14 cellular contexts compared by ENCODE assay signal in the genomic region with DNA sequence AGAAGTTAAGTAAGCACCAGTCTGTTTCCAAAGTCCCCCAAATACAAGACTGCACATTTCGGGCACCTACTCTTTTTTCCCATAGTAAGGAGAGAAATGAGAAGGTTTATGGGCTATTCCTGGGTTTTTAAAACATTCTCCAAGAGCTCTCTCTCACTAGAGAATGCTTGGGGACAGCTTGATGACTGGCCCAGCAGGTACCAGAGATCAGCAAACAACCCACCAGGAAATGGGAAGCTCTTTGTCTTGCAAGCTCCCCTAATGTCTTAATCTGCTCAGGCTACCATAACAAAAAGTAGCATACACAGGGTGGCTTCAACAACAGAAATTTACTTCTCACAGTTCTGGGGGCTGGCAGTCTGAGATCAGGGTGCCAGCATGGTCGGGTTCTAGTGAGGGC. TPM values are rescaled to one million over a fixed set of nuclear protein-coding genes. Genes with fewer than 3 reads are reported as not detected.
DNase-seq lines count a peak whose midpoint lies in the region; ATAC-seq and TF ChIP-seq lines count a peak whose summit lies in the region.
"Had no signal": no experiment of that assay in that cellular context is flagged by ENCODE, and none has a peak within 500 bp of the region (broad histone marks: within the 10 kb centered on the region; RNA-seq: fewer than 3 reads in every experiment).

No MANE protein-coding gene starts in this region.

- H3K9me3 Mint-ChIP-seq in H9 (peaks cover 0 to 7% of the 10 kb centered on the region in 2 experiments; a peak in 4 of 5 replicates), WTC11 (peaks cover 15% of the 10 kb centered on the region)
- H3K9me3 Mint-ChIP-seq: CD4-positive, CD25-positive, alpha-beta regulatory T cell; CD8-positive, alpha-beta memory T cell had no signal

- POLR2A ChIA-PET in WTC11 (lab: Charles Lee): interaction anchor here (0.9 kb wide), 1 partner anchor 270 kb away, joined by 3 read pairs; no protein-coding TSS in a partner anchor

- no peak overlapping the region for H3K27ac ChIP-seq in H9 (ENCODE audit: insufficient read length, low read depth, low read length)
- H3K27ac ChIP-seq: GM23248 had no signal

- CTCF ChIA-PET in WTC11 (lab: Charles Lee): interaction anchor here (0.7 to 6.0 kb wide), 10 partner anchors 31 to 536 kb away, joined by 3 to 70 read pairs (median 4); a partner anchor contains a TSS

- TF ChIP-seq CTCF in H9 (conservative IDR thresholded peaks at IDR 0.05) (no peak), WTC11 (IDR thresholded peaks at IDR 0.05) (no peak)

- H3K23ac ChIP-seq in H9 (ENCODE audit: insufficient read length, low read depth, low read length): no peak overlapping the region

- 0 out of 2 replicates have a peak, but pooled peaks cover 2% of the 10 kb centered on the region for H3K4me1 ChIP-seq in H9 (ENCODE audit: insufficient read depth, low read length)

- H4K8ac ChIP-seq in H9 (replicated peaks; ENCODE audit: insufficient read length, low read depth, low read length): no peak overlapping the region

- no peaks in the 10 kb centered on the region for H3K9me3 ChIP-seq in H9 (ENCODE audit: control insufficient read depth, low read depth, low read length)
- H3K9me3 ChIP-seq: BE2C had no signal

- no peak overlapping the region for H2AFZ ChIP-seq in H9 (ENCODE audit: low read length)
- H2AFZ ChIP-seq: GM23248 had no signal

- WGBS in H9 (ENCODE audit: extremely low coverage, insufficient read length, low lambda C conversion rate): no CpG with 5 or more reads among the region's 2 CpGs

- H3K27ac Mint-ChIP-seq in H9 (no peak overlapping the region), WTC11 (no peak overlapping the region)
- H3K27ac Mint-ChIP-seq: CD4-positive, CD25-positive, alpha-beta regulatory T cell had no signal

- no peaks in the 10 kb centered on the region for H3K79me1 ChIP-seq in H9 (ENCODE audit: insufficient read depth, low read depth, low read length, poor library complexity, severe bottlenecking)

- no peak overlapping the region for H2BK5ac ChIP-seq in H9 (ENCODE audit: insufficient read length, low read length)

- H3K18ac ChIP-seq in H9 (ENCODE audit: insufficient read length, low read depth, low read length): no peak overlapping the region

- H3K4me1 Mint-ChIP-seq in H9 (peaks cover 21 to 22% of the 10 kb centered on the region in 2 experiments), WTC11 (peaks cover 27% of the 10 kb centered on the region)
- H3K4me1 Mint-ChIP-seq: CD4-positive, CD25-positive, alpha-beta regulatory T cell had no signal

- H2BK20ac ChIP-seq in H9 (ENCODE audit: low read depth, low read length, poor library complexity, severe bottlenecking): no peak overlapping the region

- H3K27me3 Mint-ChIP-seq in H9 (ENCODE audit: low read depth): peaks cover 12% of the 10 kb centered on the region; the same call in 1 of the 2 replicates
- H3K27me3 Mint-ChIP-seq in WTC11 (ENCODE audit: low read depth): peaks cover 20% of the 10 kb centered on the region; the same call in 1 of the 2 replicates
- H3K27me3 Mint-ChIP-seq: CD8-positive, alpha-beta memory T cell had no signal

- no peak overlapping the region for H3T11ph ChIP-seq in H9 (ENCODE audit: low read length)

- H2BK120ac ChIP-seq in H9 (ENCODE audit: low read depth, low read length, poor library complexity, severe bottlenecking): no peak overlapping the region

- no peak overlapping the region for H3K9ac ChIP-seq in H9 (ENCODE audit: extremely low read depth, insufficient read length, low read length)
- H3K9ac ChIP-seq: GM23248 had no signal

- no peaks in the 10 kb centered on the region for H3K27me3 ChIP-seq in H9 (ENCODE audit: insufficient read depth, low read length)
- H3K27me3 ChIP-seq: BE2C had no signal

- intact Hi-C loops in Right ventricle myocardium inferior (cut with DNase I): no loop called here

- H3K4ac ChIP-seq in H9 (ENCODE audit: low read depth, low read length): no peak overlapping the region

- peak overlapping the region; percentile 6 for H3K4me2 ChIP-seq in H9 (ENCODE audit: insufficient read depth, insufficient read length, low read length)

- no peaks in the 10 kb centered on the region for H4K20me1 ChIP-seq in H9 (ENCODE audit: control insufficient read depth, insufficient read depth, insufficient read length)

- H3K4me3 Mint-ChIP-seq in H9: peak overlapping the region in 1 of 2 experiments; percentile 23; a peak in 2 of 5 replicates
- no peak overlapping the region for H3K4me3 Mint-ChIP-seq in WTC11
- H3K4me3 Mint-ChIP-seq: CD4-positive, CD25-positive, alpha-beta regulatory T cell; CD8-positive, alpha-beta memory T cell had no signal

- no peak overlapping the region for H2BK12ac ChIP-seq in H9 (ENCODE audit: insufficient read length, low read depth, low read length)

- ATAC-seq in WTC11 (peak; percentile 42), Right ventricle myocardium inferior (no peak)

- H3K36me3 Mint-ChIP-seq in H9 (ENCODE audit: insufficient read depth in 1 of 3, low read depth in 3 of 3) (peaks cover 0 to 2% (median 0%) of the 10 kb centered on the region in 3 experiments; a peak in 2 of 7 replicates), WTC11 (peaks cover 6% of the 10 kb centered on the region; the same call in 1 of the 2 replicates)
- H3K36me3 Mint-ChIP-seq: CD4-positive, CD25-positive, alpha-beta regulatory T cell; CD8-positive, alpha-beta memory T cell had no signal

- no peak overlapping the region for H2BK15ac ChIP-seq in H9 (ENCODE audit: low read depth, low read length)

- H3K23me2 ChIP-seq in H9 (ENCODE audit: insufficient read length, low read depth, low read length, poor library complexity, severe bottlenecking): no peaks in the 10 kb centered on the region

- H4K91ac ChIP-seq in H9 (ENCODE audit: insufficient read length, low read depth, low read length): no peak overlapping the region

- DNase-seq in H9 (peak; percentile 52), NCI-H146 (lab: John Stamatoyannopoulos, UW) (peak; percentile 66), WTC11 (ENCODE audit: low spot score) (no peak), iPS-NIHi7 (ENCODE audit: extremely low spot score) (peak; percentile 35), NCI-H2107 treated with DMSO at 0.1 percent for 48 hours (lab: John Stamatoyannopoulos, UW; ENCODE audit: unreplicated experiment) (no peak), Right ventricle myocardium inferior (ENCODE audit: missing footprints) (no peak), NCI-H2029 treated with DMSO at 0.1 percent for 48 hours (lab: John Stamatoyannopoulos, UW) (no peak)
- DNase-seq: C1 segment of cervical spinal cord, COR-L47, DMS 273 treated with DMSO at 0.1 percent for 48 hours had no signal

- no peak overlapping the region for H3K56ac ChIP-seq in H9 (ENCODE audit: insufficient read length, low read depth, low read length)

- H4K5ac ChIP-seq in H9 (ENCODE audit: insufficient read length, low read depth, low read length): no peak overlapping the region

- no peak overlapping the region for H2AK5ac ChIP-seq in H9 (ENCODE audit: insufficient read length, low read length)

- H3K14ac ChIP-seq in H9 (ENCODE audit: insufficient read depth, low read length): no peak overlapping the region

- H3K79me2 ChIP-seq in H9 (ENCODE audit: insufficient read depth, low read length): no peaks in the 10 kb centered on the region

TF ChIP-seq in WTC11, 78 proteins besides CTCF, POLR2A, EP300 and RAD21 (continues in another document):
- no peak for TF ChIP-seq ZNF219 (CRISPR knock-in tag; IDR thresholded peaks at IDR 0.05; ENCODE audit: borderline replicate concordance)
- TF ChIP-seq, protein P1, sequence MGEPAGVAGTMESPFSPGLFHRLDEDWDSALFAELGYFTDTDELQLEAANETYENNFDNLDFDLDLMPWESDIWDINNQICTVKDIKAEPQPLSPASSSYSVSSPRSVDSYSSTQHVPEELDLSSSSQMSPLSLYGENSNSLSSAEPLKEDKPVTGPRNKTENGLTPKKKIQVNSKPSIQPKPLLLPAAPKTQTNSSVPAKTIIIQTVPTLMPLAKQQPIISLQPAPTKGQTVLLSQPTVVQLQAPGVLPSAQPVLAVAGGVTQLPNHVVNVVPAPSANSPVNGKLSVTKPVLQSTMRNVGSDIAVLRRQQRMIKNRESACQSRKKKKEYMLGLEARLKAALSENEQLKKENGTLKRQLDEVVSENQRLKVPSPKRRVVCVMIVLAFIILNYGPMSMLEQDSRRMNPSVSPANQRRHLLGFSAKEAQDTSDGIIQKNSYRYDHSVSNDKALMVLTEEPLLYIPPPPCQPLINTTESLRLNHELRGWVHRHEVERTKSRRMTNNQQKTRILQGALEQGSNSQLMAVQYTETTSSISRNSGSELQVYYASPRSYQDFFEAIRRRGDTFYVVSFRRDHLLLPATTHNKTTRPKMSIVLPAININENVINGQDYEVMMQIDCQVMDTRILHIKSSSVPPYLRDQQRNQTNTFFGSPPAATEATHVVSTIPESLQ (CRISPR knock-in tag; IDR thresholded peaks at IDR 0.05): no peak
- no peak for TF ChIP-seq ATF2 (CRISPR knock-in tag; IDR thresholded peaks at IDR 0.05; ENCODE audit: borderline replicate concordance, low read depth)
- TF ChIP-seq ZNF232 (CRISPR knock-in tag; IDR thresholded peaks at IDR 0.05): no peak
- TF ChIP-seq JUN (CRISPR knock-in tag; IDR thresholded peaks at IDR 0.05): no peak
- TF ChIP-seq, protein P2, sequence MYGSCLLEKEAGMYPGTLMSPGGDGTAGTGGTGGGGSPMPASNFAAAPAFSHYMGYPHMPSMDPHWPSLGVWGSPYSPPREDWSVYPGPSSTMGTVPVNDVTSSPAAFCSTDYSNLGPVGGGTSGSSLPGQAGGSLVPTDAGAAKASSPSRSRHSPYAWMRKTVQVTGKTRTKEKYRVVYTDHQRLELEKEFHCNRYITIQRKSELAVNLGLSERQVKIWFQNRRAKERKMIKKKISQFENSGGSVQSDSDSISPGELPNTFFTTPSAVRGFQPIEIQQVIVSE (CRISPR knock-in tag; IDR thresholded peaks at IDR 0.05; ENCODE audit: borderline replicate concordance): no peak
- no peak for TF ChIP-seq NFATC4 (CRISPR knock-in tag; IDR thresholded peaks at IDR 0.05)
- TF ChIP-seq FOXK1 (CRISPR knock-in tag; IDR thresholded peaks at IDR 0.05): no peak

RNA-seq across cellular contexts. Expression of gene CRY1, which starts 41.8 kb away (rescaled TPM):
- total RNA-seq in H9 (2021) (23.5 and 25.7 TPM in 2 replicates), WTC11 (2021) (23.1 to 25.5 TPM (median 24.8 TPM) in 3 replicates), Right ventricle myocardium inferior (7.4 TPM)

Comparison
In these comparisons a context has a peak if more than half of its experiments do, and no peak if none do; other contexts are left out.
1. DNase-seq: peak in H9 (single experiment), NCI-H146 (single experiment) and iPS-NIHi7 (single experiment); none in WTC11 (single experiment), NCI-H2107 treated with DMSO at 0.1 percent for 48 hours (single experiment), Right ventricle myocardium inferior (single experiment) and NCI-H2029 treated with DMSO at 0.1 percent for 48 hours (single experiment).